In the genomic region with DNA sequence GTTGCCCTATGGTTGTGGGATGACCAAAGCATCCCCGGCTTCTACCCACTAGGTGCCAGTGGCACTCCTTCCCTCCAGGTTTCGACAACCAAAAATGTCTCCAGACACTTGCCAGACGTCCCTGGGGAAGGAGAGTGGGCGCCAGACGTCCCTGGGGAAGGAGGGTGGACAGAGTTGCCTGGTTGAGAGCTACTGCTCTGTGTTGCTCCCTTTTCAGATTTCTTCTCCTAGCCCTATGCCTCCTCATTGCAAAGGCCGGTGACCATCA, we compare ENCODE assay signal across 13 cellular contexts. TPM values are rescaled to one million over a fixed set of nuclear protein-coding genes. Genes with fewer than 3 reads are reported as not detected.
"Had no signal": no experiment of that assay in that cellular context is flagged by ENCODE, and none has a peak within 500 bp of the region (broad histone marks: within the 10 kb centered on the region; RNA-seq: fewer than 3 reads in every experiment).

No MANE protein-coding gene starts in this region.

- H3K27me3 Mint-ChIP-seq: activated naive CD8-positive, alpha-beta T cell treated with anti-CD3 and anti-CD28 coated beads for 36 hours; stimulated activated naive B cell treated with anti-CD40 and anti-IgM and Interleukin-4, amounts not matched to agents 10 μg/mL and 1 μg/mL and 100 μg/mL, for 72 hours had no signal

- H3K4me3 Mint-ChIP-seq: activated naive CD8-positive, alpha-beta T cell treated with anti-CD3 and anti-CD28 coated beads for 36 hours; activated T-cell treated with anti-CD3 and anti-CD28 coated beads, Interleukin-2, amount 50 U/mL, for 72 hours; stimulated activated naive B cell treated with anti-CD40 and anti-IgM and Interleukin-4, amounts not matched to agents 10 μg/mL and 1 μg/mL and 100 μg/mL, for 72 hours had no signal

- H3K9me3 Mint-ChIP-seq: activated naive CD8-positive, alpha-beta T cell treated with anti-CD3 and anti-CD28 coated beads for 36 hours; activated T-cell treated with anti-CD3 and anti-CD28 coated beads, Interleukin-2, amount 50 U/mL, for 72 hours; stimulated activated naive B cell treated with anti-CD40 and anti-IgM and Interleukin-4, amounts not matched to agents 10 μg/mL and 1 μg/mL and 100 μg/mL, for 72 hours had no signal

- H3K27me3 ChIP-seq: dorsolateral prefrontal cortex, pancreas, uterus had no signal

- H3K27ac Mint-ChIP-seq: activated naive CD8-positive, alpha-beta T cell treated with anti-CD3 and anti-CD28 coated beads for 36 hours had no signal

- H3K27ac ChIP-seq: pancreas had no signal

- H3K4me1 ChIP-seq: pancreas had no signal

- H3K9me3 ChIP-seq: pancreas, uterus had no signal

- ATAC-seq: activated CD4-positive, CD25-positive, alpha-beta regulatory T cell treated with anti-CD3 and anti-CD28 coated beads, Interleukin-2, amount 50 U/mL, for 24 hours had no signal

- H3K36me3 ChIP-seq: uterus had no signal

- DNase-seq: activated CD4-positive, alpha-beta T cell treated with anti-CD3 and anti-CD28 coated beads, Interleukin-2, amount 50 U/mL, for 48 hours; activated gamma-delta T cell treated with Interleukin-2 at 50 U/mL for 16 hours; activated naive CD8-positive, alpha-beta T cell treated with anti-CD3 and anti-CD28 coated beads for 36 hours; left colon; pancreas; retina; stimulated activated CD4-positive, alpha-beta T cell treated with anti-CD3 and anti-CD28 coated beads, Interleukin-1b, Interleukin-23, amount 100 ng/mL, for 48 hours; stimulated activated naive B cell treated with anti-CD40 and anti-IgM and Interleukin-4, amounts not matched to agents 10 μg/mL and 1 μg/mL and 100 μg/mL, for 72 hours; uterus had no signal

- H3K36me3 Mint-ChIP-seq: activated naive CD8-positive, alpha-beta T cell treated with anti-CD3 and anti-CD28 coated beads for 36 hours had no signal

- H3K4me3 ChIP-seq: pancreas, uterus had no signal

RNA-seq across cellular contexts. Expression of a gene that starts 41.7 kb away (rescaled TPM):
- total RNA-seq: subcutaneous adipose tissue had no signal
